In genomic region chr17:2708585-2709172, GRCh38 we compare ENCODE assay signal across 10 cellular contexts. TPM values are rescaled to one million over a fixed set of nuclear protein-coding genes. Genes with fewer than 3 reads are reported as not detected.
DNase-seq lines count a peak whose midpoint lies in the region; TF ChIP-seq lines count a peak whose summit lies in the region.
"Had no signal": no experiment of that assay in that cellular context is flagged by ENCODE, and none has a peak within 500 bp of the region (broad histone marks: within the 10 kb centered on the region; RNA-seq: fewer than 3 reads in every experiment).

No MANE protein-coding gene starts in this region.

- no peak overlapping the region for H3K9ac ChIP-seq in endodermal cell (ENCODE audit: extremely low read depth, low read length, poor library complexity, severe bottlenecking)
- H3K9ac ChIP-seq: KMS-11 had no signal

- H3K9me3 ChIP-seq in DOHH2 (ENCODE audit: control insufficient read depth, insufficient read depth, low read length) (no peaks in the 10 kb centered on the region), OCI-LY7 (ENCODE audit: low read length) (no peaks in the 10 kb centered on the region), endodermal cell (ENCODE audit: control insufficient read depth, low read length) (no peaks in the 10 kb centered on the region), prostate gland (no peaks in the 10 kb centered on the region)

- DNase-seq in OCI-LY7 (ENCODE audit: low spot score) = no peak
- no peak for DNase-seq in endodermal cell
- DNase-seq in prostate gland (ENCODE audit: low spot score) = no peak
- DNase-seq in COLO668 (lab: John Stamatoyannopoulos, UW; ENCODE audit: unreplicated experiment) = no peak
- DNase-seq in midbrain (lab: John Stamatoyannopoulos, UW) = no peak
- DNase-seq in HuH-7.5 (ENCODE audit: low spot score) = no peak
- DNase-seq in immature natural killer cell = no peak
- DNase-seq: GF-D8 had no signal

- H3K4me1 ChIP-seq in DOHH2 (ENCODE audit: control insufficient read depth, low read length) = peaks cover 33% of the 10 kb centered on the region
- H3K4me1 ChIP-seq in OCI-LY7 (ENCODE audit: insufficient read depth, low read length, poor library complexity, severe bottlenecking) = peaks cover 32% of the 10 kb centered on the region
- H3K4me1 ChIP-seq in endodermal cell (ENCODE audit: control insufficient read depth, insufficient read depth, low read length) = peaks cover 13% of the 10 kb centered on the region
- H3K4me1 ChIP-seq in prostate gland (replicated peaks) = peaks cover 24% of the 10 kb centered on the region

- H3K27me3 Mint-ChIP-seq in endodermal cell (ENCODE audit: insufficient read depth) = peaks cover 6% of the 10 kb centered on the region
- H3K27me3 Mint-ChIP-seq in immature natural killer cell (ENCODE audit: low read depth in 3 of 3) = peaks cover 4 to 12% (median 5%) of the 10 kb centered on the region in 3 donors

- WGBS in endodermal cell (ENCODE audit: insufficient coverage in 1 of 2, insufficient read length in 1 of 2), 2 experiments = 93 to 94% methylated on average over 10 to 20 of the region's 21 CpGs
- 63% methylated on average over 21 of the region's 21 CpGs for WGBS in prostate gland

- H3K36me3 Mint-ChIP-seq in endodermal cell (ENCODE audit: low read depth) = no peaks in the 10 kb centered on the region
- no peaks in the 10 kb centered on the region for H3K36me3 Mint-ChIP-seq in immature natural killer cell

- no TSS peak for BruUV-seq in OCI-LY7 (replicated peaks; lab: Mats Ljungman, UMichigan)

- H3K27ac ChIP-seq in DOHH2 (ENCODE audit: low read depth, low read length) (no peak overlapping the region), OCI-LY7 (ENCODE audit: low read depth, low read length, poor library complexity, severe bottlenecking) (peak overlapping the region; percentile 65), endodermal cell (ENCODE audit: low read depth, low read length) (no peak overlapping the region), prostate gland (peak overlapping the region; percentile 67 to 69)
- H3K27ac ChIP-seq: KMS-11 had no signal

- peak overlapping the region; percentile 65 for H3K27ac Mint-ChIP-seq in endodermal cell
- peak overlapping the region in 1 of 6 donors; percentile 53 for H3K27ac Mint-ChIP-seq in immature natural killer cell

- H3K9me3 Mint-ChIP-seq in endodermal cell (no peaks in the 10 kb centered on the region), immature natural killer cell (no peaks in the 10 kb centered on the region)

- H2AFZ ChIP-seq in OCI-LY7 (ENCODE audit: low read length) = no peak overlapping the region

- peak overlapping the region; percentile 100 for H3K4me2 ChIP-seq in DOHH2 (ENCODE audit: low read length)
- H3K4me2 ChIP-seq in OCI-LY7 (ENCODE audit: low read length) = peak overlapping the region; percentile 100
- H3K4me2 ChIP-seq: KMS-11 had no signal

- H3K4me1 Mint-ChIP-seq in endodermal cell (peaks cover 39% of the 10 kb centered on the region), immature natural killer cell (peaks cover 32 to 37% of the 10 kb centered on the region in 2 donors)

- H3F3A ChIP-seq in DOHH2 (ENCODE audit: control insufficient read depth, insufficient read depth) = no peaks in the 10 kb centered on the region

- H3K9me2 ChIP-seq in DOHH2 (replicated peaks; ENCODE audit: control insufficient read depth, low read length) = no peaks in the 10 kb centered on the region
- no peaks in the 10 kb centered on the region for H3K9me2 ChIP-seq in OCI-LY7 (ENCODE audit: insufficient read depth, low read length)

- TF ChIP-seq CTCF in DOHH2 (IDR thresholded peaks at IDR 0.05; ENCODE audit: low read depth, low read length, poor library complexity, severe bottlenecking) (no peak), OCI-LY7 (conservative IDR thresholded peaks at IDR 0.05; ENCODE audit: low read length) (no peak), endodermal cell (conservative IDR thresholded peaks at IDR 0.05) (no peak), prostate gland (IDR thresholded peaks at IDR 0.05) (no peak)

- H3K36me3 ChIP-seq in DOHH2 (ENCODE audit: control insufficient read depth, low read length) (peaks cover 56% of the 10 kb centered on the region), OCI-LY7 (ENCODE audit: insufficient read depth, low read length) (peaks cover 53% of the 10 kb centered on the region), endodermal cell (ENCODE audit: control insufficient read depth, insufficient read depth, low read length) (no peaks in the 10 kb centered on the region), prostate gland (no peaks in the 10 kb centered on the region)

- H3K79me2 ChIP-seq in DOHH2 (ENCODE audit: control insufficient read depth, low read length) (peaks cover 94% of the 10 kb centered on the region), OCI-LY7 (ENCODE audit: insufficient read depth, low read depth, low read length) (peaks cover 81% of the 10 kb centered on the region)

- POLR2A ChIA-PET in OCI-LY7 (lab: Charles Lee) = no interaction called here

- no peaks in the 10 kb centered on the region for H3K27me3 ChIP-seq in DOHH2 (ENCODE audit: control insufficient read depth, low read length)
- H3K27me3 ChIP-seq in endodermal cell (ENCODE audit: control insufficient read depth, insufficient read depth, low read length, poor library complexity, severe bottlenecking) = no peaks in the 10 kb centered on the region
- H3K27me3 ChIP-seq in prostate gland (replicated peaks; ENCODE audit: insufficient read depth) = no peaks in the 10 kb centered on the region

- H3K4me3 ChIP-seq in DOHH2 (ENCODE audit: low read length) (peak overlapping the region; percentile 95), OCI-LY7 (ENCODE audit: low read depth, low read length, poor library complexity, severe bottlenecking) (peak overlapping the region; percentile 100), endodermal cell (ENCODE audit: low read length) (no peak overlapping the region), prostate gland (peak overlapping the region in 1 of 2 donors; percentile 83)

- CTCF ChIA-PET in OCI-LY7 (lab: Charles Lee; ENCODE audit: unreplicated experiment) = interaction anchor here (0.7 kb wide), 1 partner anchor 136 kb away, joined by 5 read pairs; no protein-coding TSS in a partner anchor

- intact Hi-C loops in OCI-LY7 (cut with micrococcal nuclease; ENCODE audit: unreplicated experiment) = no loop called here
- intact Hi-C loops in prostate gland (cut with DNase I) = loop anchor here (10.0 kb wide), 1 partner anchor 284 kb away; no protein-coding TSS in a partner anchor

- H3K4me3 Mint-ChIP-seq in endodermal cell (no peak overlapping the region), immature natural killer cell (peak overlapping the region in 1 of 5 donors; percentile 47)

- H4K20me1 ChIP-seq in DOHH2 (ENCODE audit: control insufficient read depth, insufficient read depth, low read depth, low read length) (peaks cover 29% of the 10 kb centered on the region), OCI-LY7 (ENCODE audit: insufficient read depth, low read length) (peaks cover 9% of the 10 kb centered on the region)

- TF ChIP-seq POLR2A in prostate gland (IDR thresholded peaks at IDR 0.05) = no peak

RNA-seq across cellular contexts. Expression of gene CLUH, which starts 2.9 kb away (rescaled TPM):
- 85.2 and 96.3 TPM in 2 replicates for total RNA-seq in OCI-LY7 (2014; rRNA removed; shearing (Covaris generic))
- total RNA-seq in OCI-LY7 (2022) (122 and 132 TPM in 2 replicates), endodermal cell (10 to 100 TPM; 55.5 to 61.8 TPM), prostate gland (100 to 1,000 TPM in 1 of 2 donors, 10 to 100 TPM in 1; 68.5 to 137 TPM)
- polyA plus RNA-seq in endodermal cell (2013, experiment 1 of 2) = 27.4 TPM
- 21.7 TPM for polyA plus RNA-seq in endodermal cell (2013, experiment 2 of 2)
- polyA plus RNA-seq in immature natural killer cell = 10 to 100 TPM in 1 of 3 donors, 1 to 10 TPM in 2; 4.6 to 11.6 (median 7.4) TPM

RNA-seq across cellular contexts. Expression of gene CCDC92B, which starts 40.8 kb away (rescaled TPM):
- total RNA-seq in OCI-LY7 (2014; rRNA removed; shearing (Covaris generic)) = not detected in 2 replicates
- total RNA-seq in OCI-LY7 (2022) (not detected in 2 replicates), endodermal cell (1 to 10 TPM; 4.3 to 5.8 TPM), prostate gland (1 to 10 TPM in 1 of 2 donors, not detected in 1; 1.9 TPM)
- polyA plus RNA-seq in endodermal cell (2013, experiment 1 of 2) = 1.2 TPM
- polyA plus RNA-seq in endodermal cell (2013, experiment 2 of 2) = 0.87 TPM
- polyA plus RNA-seq in immature natural killer cell = not detected

Comparison
In these comparisons a context has a peak if more than half of its experiments do, and no peak if none do; other contexts are left out.
1. H3K27ac ChIP-seq: peak in OCI-LY7 (single experiment) and prostate gland (2 of 2); none in DOHH2 (single experiment) and endodermal cell (single experiment).